ENCODE assay signal across 8 cellular contexts in genomic region chr14:100850841-100851585, GRCh38. TPM values are rescaled to one million over a fixed set of nuclear protein-coding genes. Genes with fewer than 3 reads are reported as not detected.
A peak's percentile ranks its signal among the peaks of the same experiment; 100 is the strongest.
DNase-seq lines count a peak whose midpoint lies in the region; ATAC-seq and TF ChIP-seq lines count a peak whose summit lies in the region.

No MANE protein-coding gene starts in this region.

- ATAC-seq in HG03039 (IDR thresholded peaks at IDR 0.05; ENCODE audit: unreplicated experiment) (peak; percentile 67), HG03469 (IDR thresholded peaks at IDR 0.05; ENCODE audit: unreplicated experiment) (no peak)

- no peak overlapping the region for H3K4me3 ChIP-seq in fibroblast of mammary gland (ENCODE audit: control insufficient read depth, low read depth, low read length)

- DNase-seq in DMS 273 (lab: John Stamatoyannopoulos, UW; ENCODE audit: unreplicated experiment) = peak; percentile 78
- DNase-seq in DMS 273 treated with DMSO at 0.1 percent for 48 hours (lab: John Stamatoyannopoulos, UW) = no peak
- DNase-seq in NOMO-1 treated with dmso at 0.1 percent for 144 hours (lab: John Stamatoyannopoulos, UW; ENCODE audit: unreplicated experiment) = peak; percentile 50
- DNase-seq in activated CD8-positive, alpha-beta memory T cell treated with anti-CD3 and anti-CD28 coated beads, Interleukin-2, amount 50 U/mL, for 48 hours = peak; percentile 98
- DNase-seq in fibroblast of mammary gland (ENCODE audit: low read depth) = no peak
- DNase-seq in posterior vena cava (ENCODE audit: low spot score) = peak; percentile 94

- TF ChIP-seq CTCF in fibroblast of mammary gland (conservative IDR thresholded peaks at IDR 0.05; ENCODE audit: control insufficient read depth, insufficient read depth, low read depth, low read length) = peak; percentile 62

- intact Hi-C loops in posterior vena cava (cut with DNase I) = no loop called here

RNA-seq across cellular contexts. Expression of gene MEG3, which starts 25.1 kb away (rescaled TPM):
- 10 to 100 TPM; 56.2 to 99.4 TPM for total RNA-seq in posterior vena cava

RNA-seq across cellular contexts. Expression of gene RTL1, which starts 52.5 kb away (rescaled TPM):
- not detected for total RNA-seq in posterior vena cava

Comparison
In these comparisons a context has a peak if more than half of its experiments do, and no peak if none do; other contexts are left out.
1. DNase-seq: peak in DMS 273 (single experiment), NOMO-1 treated with dmso at 0.1 percent for 144 hours (single experiment), activated CD8-positive, alpha-beta memory T cell treated with anti-CD3 and anti-CD28 coated beads, Interleukin-2, amount 50 U/mL, for 48 hours (single experiment) and posterior vena cava (single experiment); none in DMS 273 treated with DMSO at 0.1 percent for 48 hours (single experiment) and fibroblast of mammary gland (single experiment).